ENCODE assay signal across 1 cellular context in genomic region chr2:171412571-171412970, GRCh38.
TF ChIP-seq lines count a peak whose summit lies in the region.

No MANE protein-coding gene starts in this region.

TF ChIP-seq in endothelial cell of umbilical vein, 7 proteins besides CTCF, POLR2A, EP300 and RAD21:
- no peak for TF ChIP-seq POLR2AphosphoS5 (IDR thresholded peaks at IDR 0.05; ENCODE audit: insufficient read depth, low read depth, low read length)
- no peak for TF ChIP-seq FOS (IDR thresholded peaks at IDR 0.05; ENCODE audit: borderline replicate concordance, insufficient read depth, low read length)
TF ChIP-seq in endothelial cell of umbilical vein: peak in this region for 0.
